ENCODE assay signal across 24 cellular contexts in the genomic region with DNA sequence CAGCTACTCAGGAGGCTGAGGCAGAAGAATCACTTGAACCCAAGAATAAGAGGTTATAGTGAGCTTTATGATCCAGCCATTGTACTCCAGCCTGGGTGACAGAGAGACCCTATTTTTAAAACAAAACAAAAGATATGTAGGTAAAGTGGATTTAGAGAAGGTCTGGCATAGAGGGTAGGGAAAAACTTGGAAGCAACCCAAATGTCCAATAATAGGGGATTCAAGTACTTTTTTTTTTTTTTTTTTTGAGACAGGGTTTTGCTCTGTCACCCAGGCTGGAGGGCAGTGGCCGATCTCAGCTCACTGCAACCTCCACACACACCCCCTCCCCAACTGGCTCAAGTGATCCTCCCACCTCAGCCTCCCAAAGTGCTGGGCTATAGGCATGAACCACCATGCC.
"Had no signal": no experiment of that assay in that cellular context is flagged by ENCODE, and none has a peak within 500 bp of the region (broad histone marks: within the 10 kb centered on the region; RNA-seq: fewer than 3 reads in every experiment).

No MANE protein-coding gene starts in this region.

- H3K9me3 ChIP-seq: stomach, suprapubic skin, testis, thoracic aorta, thyroid gland, tibial artery, tibial nerve, transverse colon, upper lobe of left lung, upper lobe of right lung, uterus, vagina had no signal

- H3K4me3 ChIP-seq: stomach, suprapubic skin, testis, thoracic aorta, thyroid gland, tibial artery, tibial nerve, transverse colon, upper lobe of left lung, upper lobe of right lung, uterus, vagina had no signal

- H3K36me3 ChIP-seq: stomach, suprapubic skin, thoracic aorta, thyroid gland, tibial artery, tibial nerve, transverse colon, upper lobe of left lung, upper lobe of right lung, uterus, vagina had no signal

- H3K27ac ChIP-seq: stomach, suprapubic skin, testis, thoracic aorta, thyroid gland, tibial artery, tibial nerve, transverse colon, upper lobe of left lung, upper lobe of right lung, uterus, vagina had no signal

- H3K4me1 ChIP-seq: upper lobe of right lung, uterus, vagina had no signal

- DNase-seq: stimulated activated CD4-positive, alpha-beta T cell treated with anti-CD3 and anti-CD28 coated beads, Interleukin-2, amount 100 ng/mL, for 48 hours; stimulated activated CD4-positive, alpha-beta T cell treated with anti-CD3 and anti-CD28 coated beads, Interleukin-4, amount 100 ng/mL, for 1 hour; stimulated activated CD4-positive, alpha-beta T cell treated with anti-CD3 and anti-CD28 coated beads, Interleukin-4, amount 100 ng/mL, for 24 hours; stimulated activated CD4-positive, alpha-beta T cell treated with anti-CD3 and anti-CD28 coated beads, Interleukin-4, amount 100 ng/mL, for 4 hours; stimulated activated CD8-positive, alpha-beta memory T cell treated with anti-CD3 and anti-CD28 coated beads, Interleukin-4, amount 100 ng/mL, for 48 hours; stimulated activated naive B cell treated with anti-CD40 and anti-IgM and Interleukin-4, amounts not matched to agents 10 μg/mL and 1 μg/mL and 100 μg/mL, for 72 hours; stimulated activated naive CD4-positive, alpha-beta T cell; stimulated activated naive CD4-positive, alpha-beta T cell treated with Interleukin-2 at 50 U/mL for 16 hours; stimulated activated naive CD8-positive, alpha-beta T cell treated with anti-CD3 and anti-CD28 coated beads, Interleukin-15, amount 100 ng/mL, for 72 hours; stimulated activated naive CD8-positive, alpha-beta T cell treated with anti-CD3 and anti-CD28 coated beads, Interleukin-15, Interleukin-2, amounts not matched to agents 100 U/mL and 50 U/mL, for 24 hours; stomach; substantia nigra; testis; thyroid gland; tibial artery; transverse colon; trophoblast cell; upper lobe of left lung; upper lobe of right lung; uterus had no signal
